ENCODE assay signal across 12 cellular contexts in the genomic region with DNA sequence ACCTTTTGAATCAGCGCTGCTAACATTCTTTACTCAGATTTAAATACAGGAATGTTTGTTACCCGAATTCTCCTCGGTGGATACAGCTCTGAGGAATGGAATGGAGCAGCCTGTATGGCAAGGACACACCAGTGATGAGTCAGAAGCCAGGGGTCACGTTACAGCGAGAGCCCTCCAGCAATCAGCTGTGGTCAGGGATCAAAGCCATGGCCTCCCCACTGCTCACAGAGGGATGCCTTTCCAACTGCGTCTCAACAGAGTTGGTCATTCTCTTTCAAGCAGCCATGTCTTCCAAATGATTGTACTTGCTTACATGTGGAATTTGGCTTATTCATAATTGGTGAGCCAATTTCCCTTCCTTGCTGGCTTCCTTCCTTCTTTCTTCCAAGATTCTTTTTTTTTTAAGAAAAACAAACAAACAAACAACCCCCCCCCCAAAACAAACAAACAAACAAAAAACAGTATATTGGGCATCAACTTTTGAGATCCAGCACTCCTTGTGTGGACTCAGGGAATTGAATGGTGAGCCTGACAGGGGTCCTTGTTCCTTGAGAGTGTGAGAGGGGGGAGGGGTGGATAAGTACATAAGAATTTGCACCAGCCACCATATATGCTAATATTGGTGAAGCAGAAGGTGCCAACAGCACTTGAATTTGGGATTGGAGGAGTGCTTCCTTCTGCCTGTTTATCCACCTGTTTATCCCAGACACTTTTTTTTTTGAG.
DNase-seq lines count a peak whose midpoint lies in the region; ATAC-seq and TF ChIP-seq lines count a peak whose summit lies in the region.
"Had no signal": no experiment of that assay in that cellular context is flagged by ENCODE, and none has a peak within 500 bp of the region (broad histone marks: within the 10 kb centered on the region; RNA-seq: fewer than 3 reads in every experiment).

No MANE protein-coding gene starts in this region.

- no peak for TF ChIP-seq CTCF in lung (IDR thresholded peaks at IDR 0.05; ENCODE audit: control extremely low read depth, extremely low read depth)

- H3K27ac ChIP-seq in lung (ENCODE audit: low read depth in 1 of 2, low read length in 1 of 2) = no peak overlapping the region
- H3K27ac ChIP-seq: C4-2B had no signal

- DNase-seq in A172 (ENCODE audit: low spot score) (peak; percentile 99), LHCN-M2 (ENCODE audit: low read depth) (peak; percentile 100), dedifferentiated amniotic fluid mesenchymal stem cell (ENCODE audit: extremely low spot score) (peak; percentile 98), lung (ENCODE audit: low spot score) (peak; percentile 47)
- no peak for DNase-seq in activated CD4-positive, alpha-beta T cell treated with anti-CD3 and anti-CD28 coated beads for 48 hours
- no peak for DNase-seq in stimulated activated CD4-positive, alpha-beta T cell treated with anti-CD3 and anti-CD28 coated beads, Interleukin-12 subunit alpha, Interleukin-12 subunit beta, amount 100 ng/mL, for 4 hours
- DNase-seq: activated T-cell treated with anti-CD3 and anti-CD28 coated beads, Interleukin-2, amount 50 U/mL, for 4 hours; NCI-H1694 treated with DMSO at 0.1 percent for 48 hours had no signal

- no peak overlapping the region for H3K4me3 ChIP-seq in lung
- H3K4me3 ChIP-seq: suprapubic skin had no signal

- H3K36me3 ChIP-seq in lung (ENCODE audit: control insufficient read depth in 2 of 2, insufficient read depth in 2 of 2, low read length in 2 of 2) = no peaks in the 10 kb centered on the region
- H3K36me3 ChIP-seq: suprapubic skin had no signal

- WGBS in lung, 2 donors = 72 to 83% methylated on average over 6 of the region's 6 CpGs

- ATAC-seq in lung (ENCODE audit: insufficient read depth, low FRiP score) (peak; percentile 78), GM21825 (IDR thresholded peaks at IDR 0.05; ENCODE audit: unreplicated experiment) (no peak), GM21515 (IDR thresholded peaks at IDR 0.05; ENCODE audit: unreplicated experiment) (no peak)
- ATAC-seq: activated T-cell treated with anti-CD3 and anti-CD28 coated beads, Interleukin-2, amount 50 U/mL, for 4 hours had no signal

- peaks cover 0 to 2% of the 10 kb centered on the region in 2 donors for H3K9me3 ChIP-seq in lung (ENCODE audit: control insufficient read depth in 2 of 2, insufficient read depth in 1 of 2, low read length in 1 of 2)
- H3K9me3 ChIP-seq: suprapubic skin had no signal

- H3K4me1 ChIP-seq in lung (ENCODE audit: control insufficient read depth in 2 of 2, insufficient read depth in 2 of 2, low read length in 2 of 2) = no peaks in the 10 kb centered on the region

- no peaks in the 10 kb centered on the region for H3K27me3 ChIP-seq in lung (ENCODE audit: control insufficient read depth, insufficient read depth)
- H3K27me3 ChIP-seq: suprapubic skin had no signal

Comparison
In these comparisons a context has a peak if more than half of its experiments do, and no peak if none do; other contexts are left out.
1. DNase-seq: peak in A172 (single experiment), LHCN-M2 (single experiment), dedifferentiated amniotic fluid mesenchymal stem cell (single experiment) and lung (single experiment); none in activated CD4-positive, alpha-beta T cell treated with anti-CD3 and anti-CD28 coated beads for 48 hours (single experiment) and stimulated activated CD4-positive, alpha-beta T cell treated with anti-CD3 and anti-CD28 coated beads, Interleukin-12 subunit alpha, Interleukin-12 subunit beta, amount 100 ng/mL, for 4 hours (single experiment).